38 cellular contexts compared by ENCODE assay signal in genomic region chr7:144782883-144783282, GRCh38.
"Had no signal": no experiment of that assay in that cellular context is flagged by ENCODE, and none has a peak within 500 bp of the region (broad histone marks: within the 10 kb centered on the region; RNA-seq: fewer than 3 reads in every experiment).

No MANE protein-coding gene starts in this region.

- H3K9me3 ChIP-seq: ascending aorta had no signal

- H3K4me3 Mint-ChIP-seq: activated B cell treated with CpG ODN at 0.5 μM for 24 hours; activated CD4-positive, alpha-beta memory T cell treated with anti-CD3 and anti-CD28 coated beads for 36 hours; activated CD4-positive, alpha-beta T cell treated with anti-CD3 and anti-CD28 coated beads, Interleukin-2, amount 10 ng/mL, durations not matched to agents 24 days and 14 days; activated CD8-positive, alpha-beta T cell treated with anti-CD3 and anti-CD28 coated beads for 36 hours; activated naive CD4-positive, alpha-beta T cell treated with anti-CD3 and anti-CD28 coated beads, Interleukin-2, amount 10 ng/mL, durations not matched to agents 7 days and 5 days; activated naive CD4-positive, alpha-beta T cell treated with anti-CD3 and anti-CD28 coated beads, Interleukin-2, amount 50 U/mL, for 24 hours; activated naive CD8-positive, alpha-beta T cell; activated naive CD8-positive, alpha-beta T cell treated with anti-CD3 and anti-CD28 coated beads, Interleukin-2, amount 10 ng/mL, durations not matched to agents 7 days and 5 days; activated naive CD8-positive, alpha-beta T cell treated with anti-CD3 and anti-CD28 coated beads, Interleukin-2, amount 50 U/mL, for 24 hours; activated T-cell treated with anti-CD3 and anti-CD28 coated beads, Interleukin-2, amount 50 U/mL, for 4 hours; activated T-cell treated with anti-CD3 and anti-CD28 coated beads, Interleukin-2, amount 50 U/mL, for 72 hours; activated T-helper 1 cell treated with anti-CD3 and anti-CD28 coated beads, Interleukin-12 subunit alpha, Interleukin-12 subunit beta, Interleukin-2, Interleukin-4 antibody, amounts not matched to agents 30 ng/mL and 10 ng/mL and 1 ng/mL, durations not matched to agents 14 hours and 24 hours and 36 hours; brain; central memory CD8-positive, alpha-beta T cell; T-helper 1 cell treated with Interleukin-12 subunit alpha and Interleukin-12 subunit beta and Interleukin-4 antibody, amounts not matched to agents 30 μg/mL and 1 μg/mL, for 36 hours; T-helper 2 cell treated with Interferon-gamma antibody and Interleukin-4, amounts not matched to agents 5 μg/mL and 100 μg/mL, for 36 hours had no signal

- H3K27me3 Mint-ChIP-seq: activated B cell treated with CpG ODN at 0.5 μM for 24 hours; activated CD4-positive, alpha-beta memory T cell treated with anti-CD3 and anti-CD28 coated beads for 36 hours; activated CD4-positive, alpha-beta T cell treated with anti-CD3 and anti-CD28 coated beads, Interleukin-2, amount 10 ng/mL, durations not matched to agents 24 days and 14 days; activated CD8-positive, alpha-beta T cell treated with anti-CD3 and anti-CD28 coated beads for 36 hours; activated naive CD4-positive, alpha-beta T cell treated with anti-CD3 and anti-CD28 coated beads, Interleukin-2, amount 10 ng/mL, durations not matched to agents 7 days and 5 days; activated naive CD4-positive, alpha-beta T cell treated with anti-CD3 and anti-CD28 coated beads, Interleukin-2, amount 50 U/mL, for 24 hours; activated naive CD8-positive, alpha-beta T cell; activated naive CD8-positive, alpha-beta T cell treated with anti-CD3 and anti-CD28 coated beads, Interleukin-2, amount 10 ng/mL, durations not matched to agents 7 days and 5 days; activated naive CD8-positive, alpha-beta T cell treated with anti-CD3 and anti-CD28 coated beads, Interleukin-2, amount 50 U/mL, for 24 hours; brain; central memory CD8-positive, alpha-beta T cell had no signal

- DNase-seq: activated B cell treated with CpG ODN at 0.5 μM for 24 hours; activated CD4-positive, alpha-beta memory T cell treated with anti-CD3 and anti-CD28 coated beads for 36 hours; activated CD4-positive, alpha-beta T cell treated with anti-CD3 and anti-CD28 coated beads for 4 hours; activated CD4-positive, alpha-beta T cell treated with anti-CD3 and anti-CD28 coated beads, Interleukin-2, amount 10 ng/mL, durations not matched to agents 24 days and 14 days; activated CD4-positive, alpha-beta T cell treated with anti-CD3 and anti-CD28 coated beads, Interleukin-2, amount 50 U/mL, for 1 hour; activated CD4-positive, alpha-beta T cell treated with anti-CD3 and anti-CD28 coated beads, Interleukin-2, amount 50 U/mL, for 4 hours; activated CD4-positive, CD25-positive, alpha-beta regulatory T cell treated with anti-CD3 and anti-CD28 coated beads, Interleukin-2, amount 50 U/mL, for 72 hours; activated CD8-positive, alpha-beta memory T cell treated with anti-CD3 and anti-CD28 coated beads, Interleukin-2, amount 50 U/mL, for 4 hours; activated CD8-positive, alpha-beta T cell treated with anti-CD3 and anti-CD28 coated beads for 36 hours; activated effector memory CD4-positive, alpha-beta T cell treated with Interleukin-2 at 50 U/mL for 16 hours; activated gamma-delta T cell; activated naive CD4-positive, alpha-beta T cell treated with anti-CD3 and anti-CD28 coated beads, Interleukin-2, amount 10 ng/mL, durations not matched to agents 7 days and 5 days; activated naive CD4-positive, alpha-beta T cell treated with Interleukin-2 at 50 U/mL for 16 hours; activated naive CD8-positive, alpha-beta T cell treated with anti-CD3 and anti-CD28 coated beads, Interleukin-2, amount 10 ng/mL, durations not matched to agents 7 days and 5 days; activated naive CD8-positive, alpha-beta T cell treated with anti-CD3 and anti-CD28 coated beads, Interleukin-2, amount 50 U/mL, for 24 hours; activated T-cell treated with anti-CD3 and anti-CD28 coated beads for 4 hours; activated T-cell treated with anti-CD3 and anti-CD28 coated beads, Interleukin-2, amount 50 U/mL, for 1 hour; activated T-cell treated with anti-CD3 and anti-CD28 coated beads, Interleukin-2, amount 50 U/mL, for 4 hours; activated T-cell treated with anti-CD3 and anti-CD28 coated beads, Interleukin-2, amount 50 U/mL, for 72 hours; amygdala; anterior cingulate cortex; caudate nucleus; cerebellar nuclear complex; SW 1271; T-helper 1 cell; T-helper 2 cell; T-helper 9 cell had no signal

- H3K9me3 Mint-ChIP-seq: activated B cell treated with CpG ODN at 0.5 μM for 24 hours; activated CD4-positive, alpha-beta memory T cell treated with anti-CD3 and anti-CD28 coated beads for 36 hours; activated CD4-positive, alpha-beta T cell treated with anti-CD3 and anti-CD28 coated beads, Interleukin-2, amount 10 ng/mL, durations not matched to agents 24 days and 14 days; activated naive CD4-positive, alpha-beta T cell treated with anti-CD3 and anti-CD28 coated beads, Interleukin-2, amount 10 ng/mL, durations not matched to agents 7 days and 5 days; activated naive CD4-positive, alpha-beta T cell treated with anti-CD3 and anti-CD28 coated beads, Interleukin-2, amount 50 U/mL, for 24 hours; activated naive CD8-positive, alpha-beta T cell treated with anti-CD3 and anti-CD28 coated beads, Interleukin-2, amount 50 U/mL, for 24 hours; activated T-cell treated with anti-CD3 and anti-CD28 coated beads, Interleukin-2, amount 50 U/mL, for 4 hours; activated T-helper 1 cell treated with anti-CD3 and anti-CD28 coated beads, Interleukin-12 subunit alpha, Interleukin-12 subunit beta, Interleukin-2, Interleukin-4 antibody, amounts not matched to agents 30 ng/mL and 10 ng/mL and 1 ng/mL, durations not matched to agents 14 hours and 24 hours and 36 hours; activated T-helper 2 cell treated with anti-CD3 and anti-CD28 coated beads, Interferon-gamma antibody, Interleukin-2, Interleukin-4, amounts not matched to agents 10 μg/mL and 5 μg/mL and 100 μg/mL, durations not matched to agents 14 hours and 24 hours and 36 hours; central memory CD8-positive, alpha-beta T cell; T-helper 1 cell treated with Interleukin-12 subunit alpha and Interleukin-12 subunit beta and Interleukin-4 antibody, amounts not matched to agents 30 μg/mL and 1 μg/mL, for 36 hours; T-helper 2 cell treated with Interferon-gamma antibody and Interleukin-4, amounts not matched to agents 5 μg/mL and 100 μg/mL, for 36 hours had no signal

- FAIRE-seq: TTC549 had no signal

- H3K4me3 ChIP-seq: ascending aorta had no signal

- H3K27ac Mint-ChIP-seq: activated B cell treated with CpG ODN at 0.5 μM for 24 hours; activated CD4-positive, alpha-beta memory T cell treated with anti-CD3 and anti-CD28 coated beads for 36 hours; activated CD4-positive, alpha-beta T cell treated with anti-CD3 and anti-CD28 coated beads, Interleukin-2, amount 10 ng/mL, durations not matched to agents 24 days and 14 days; activated CD8-positive, alpha-beta T cell treated with anti-CD3 and anti-CD28 coated beads for 36 hours; activated naive CD4-positive, alpha-beta T cell treated with anti-CD3 and anti-CD28 coated beads, Interleukin-2, amount 10 ng/mL, durations not matched to agents 7 days and 5 days; activated naive CD4-positive, alpha-beta T cell treated with anti-CD3 and anti-CD28 coated beads, Interleukin-2, amount 50 U/mL, for 24 hours; activated naive CD8-positive, alpha-beta T cell; activated naive CD8-positive, alpha-beta T cell treated with anti-CD3 and anti-CD28 coated beads, Interleukin-2, amount 10 ng/mL, durations not matched to agents 7 days and 5 days; activated naive CD8-positive, alpha-beta T cell treated with anti-CD3 and anti-CD28 coated beads, Interleukin-2, amount 50 U/mL, for 24 hours; activated T-cell treated with anti-CD3 and anti-CD28 coated beads, Interleukin-2, amount 50 U/mL, for 72 hours; activated T-helper 1 cell treated with anti-CD3 and anti-CD28 coated beads, Interleukin-12 subunit alpha, Interleukin-12 subunit beta, Interleukin-2, Interleukin-4 antibody, amounts not matched to agents 30 ng/mL and 10 ng/mL and 1 ng/mL, durations not matched to agents 14 hours and 24 hours and 36 hours; activated T-helper 2 cell treated with anti-CD3 and anti-CD28 coated beads, Interferon-gamma antibody, Interleukin-2, Interleukin-4, amounts not matched to agents 10 μg/mL and 5 μg/mL and 100 μg/mL, durations not matched to agents 14 hours and 24 hours and 36 hours; brain; T-helper 1 cell treated with Interleukin-12 subunit alpha and Interleukin-12 subunit beta and Interleukin-4 antibody, amounts not matched to agents 30 μg/mL and 1 μg/mL, for 36 hours; T-helper 2 cell treated with Interferon-gamma antibody and Interleukin-4, amounts not matched to agents 5 μg/mL and 100 μg/mL, for 36 hours had no signal

- H3K27me3 ChIP-seq: ascending aorta had no signal

- ATAC-seq: activated CD8-positive, alpha-beta T cell treated with anti-CD3 and anti-CD28 coated beads for 36 hours; activated naive CD8-positive, alpha-beta T cell treated with anti-CD3 and anti-CD28 coated beads, Interleukin-2, amount 50 U/mL, for 24 hours; activated T-cell treated with anti-CD3 and anti-CD28 coated beads, Interleukin-2, amount 50 U/mL, for 4 hours had no signal

- H3K36me3 ChIP-seq: ascending aorta had no signal

- H3K36me3 Mint-ChIP-seq: activated CD4-positive, alpha-beta memory T cell treated with anti-CD3 and anti-CD28 coated beads for 36 hours; activated naive CD4-positive, alpha-beta T cell treated with anti-CD3 and anti-CD28 coated beads, Interleukin-2, amount 10 ng/mL, durations not matched to agents 7 days and 5 days; activated naive CD4-positive, alpha-beta T cell treated with anti-CD3 and anti-CD28 coated beads, Interleukin-2, amount 50 U/mL, for 24 hours; brain had no signal

- H3K4me1 Mint-ChIP-seq: activated naive CD8-positive, alpha-beta T cell treated with anti-CD3 and anti-CD28 coated beads, Interleukin-2, amount 10 ng/mL, durations not matched to agents 7 days and 5 days had no signal

- H3K27ac ChIP-seq: ascending aorta, VCaP had no signal
